In genomic region chr10:112741830-112742402, GRCh38 we compare ENCODE assay signal across 1 cellular context.
TF ChIP-seq lines count a peak whose summit lies in the region.

No MANE protein-coding gene starts in this region.

TF ChIP-seq in GM23338, 12 proteins besides CTCF, POLR2A, EP300 and RAD21 (continued from another document):
- TF ChIP-seq ZNF462 (CRISPR knock-in tag; IDR thresholded peaks at IDR 0.05) (no peak), JUNB (IDR thresholded peaks at IDR 0.05; ENCODE audit: unreplicated experiment) (no peak), STAT1 (IDR thresholded peaks at IDR 0.05; ENCODE audit: unreplicated experiment) (no peak), EZH2 (IDR thresholded peaks at IDR 0.05; ENCODE audit: low read depth, unreplicated experiment) (no peak), ZNF331 (CRISPR knock-in tag; IDR thresholded peaks at IDR 0.05; ENCODE audit: low read depth) (no peak), ZNF114 (CRISPR knock-in tag; IDR thresholded peaks at IDR 0.05) (no peak), ETS1 (IDR thresholded peaks at IDR 0.05) (no peak), NANOG (IDR thresholded peaks at IDR 0.05; ENCODE audit: borderline replicate concordance) (no peak)
